Comparison of ENCODE assay signal across 8 cellular contexts in the genomic region with DNA sequence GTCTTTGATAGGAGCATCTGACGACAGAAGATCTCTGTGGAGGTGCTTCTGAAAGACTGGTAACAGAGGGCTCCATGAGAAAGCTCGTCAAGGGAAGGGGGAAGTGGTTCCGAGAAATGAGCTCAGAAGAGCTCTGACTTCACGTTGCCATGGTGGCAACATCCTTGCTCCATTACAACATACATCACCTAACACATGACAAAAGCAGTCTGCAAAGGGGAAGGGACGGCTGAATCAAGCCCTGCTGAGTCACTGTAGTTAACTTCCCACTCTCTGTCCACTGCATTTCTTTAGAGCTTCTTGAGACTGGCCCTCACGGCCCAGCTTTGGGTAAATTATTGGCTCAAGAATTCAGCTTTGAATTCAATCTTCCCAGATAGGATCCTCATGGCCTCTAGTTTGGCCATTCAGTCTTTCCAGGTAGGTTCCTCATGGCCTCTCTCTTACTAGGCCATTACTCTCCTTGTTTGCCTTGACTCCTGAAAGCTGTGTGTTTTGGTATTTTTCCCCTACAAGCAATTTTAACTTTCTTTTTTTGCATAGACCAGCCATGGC.
DNase-seq lines count a peak whose midpoint lies in the region; TF ChIP-seq lines count a peak whose summit lies in the region.

No MANE protein-coding gene starts in this region.

- intact Hi-C loops in colonic mucosa (cut with DNase I), result loop anchor here (10.0 kb wide), 1 partner anchor 155 kb away; no protein-coding TSS in a partner anchor

- TF ChIP-seq CTCF in colonic mucosa (IDR thresholded peaks at IDR 0.05), result no peak
- TF ChIP-seq CTCF in nephron progenitor cell (IDR thresholded peaks at IDR 0.05), result no peak

- H3K36me3 Mint-ChIP-seq in nephron progenitor cell (ENCODE audit: low read depth), result no peaks in the 10 kb centered on the region

- in situ Hi-C loops in Caki2 (cut with HindIII; ENCODE audit: low pct_unique_long_range_greater_than_20kb, low sequenced_read_pairs), result no loop called here
- in situ Hi-C loops in ACHN (cut with HindIII; ENCODE audit: low pct_ligation_motif_present, low pct_unique_long_range_greater_than_20kb, low sequenced_read_pairs), result no loop called here

- no peak overlapping the region for H3K4me3 ChIP-seq in colonic mucosa

- H3K9me3 ChIP-seq in colonic mucosa, result no peaks in the 10 kb centered on the region

- H3K9ac ChIP-seq in colonic mucosa (ENCODE audit: low read depth in 2 of 2, low read length in 2 of 2), result no peak overlapping the region

- H3K27ac Mint-ChIP-seq in nephron progenitor cell, result peak overlapping the region; percentile 29

- H3K4me3 Mint-ChIP-seq in nephron progenitor cell, result no peak overlapping the region

- H3K9me3 Mint-ChIP-seq in nephron progenitor cell, result peaks cover 3% of the 10 kb centered on the region

- no peaks in the 10 kb centered on the region for H3K27me3 ChIP-seq in colonic mucosa

- peaks cover 3% of the 10 kb centered on the region for H3K4me1 ChIP-seq in colonic mucosa

- peaks cover 13% of the 10 kb centered on the region for H3K27me3 Mint-ChIP-seq in nephron progenitor cell (ENCODE audit: low read depth, poor library complexity)

- H3K4me1 Mint-ChIP-seq in nephron progenitor cell, result peaks cover 30% of the 10 kb centered on the region

- DNase-seq in Caki2 (ENCODE audit: low read depth), result peak; percentile 50
- peak; percentile 99 for DNase-seq in MV-4-11 (lab: John Stamatoyannopoulos, UW)
- no peak for DNase-seq in colonic mucosa
- no peak for DNase-seq in nephron progenitor cell
- no peak for DNase-seq in mesenteric fat pad (ENCODE audit: low spot score)
- no peak for DNase-seq in ACHN
- DNase-seq in occipital lobe (lab: John Stamatoyannopoulos, UW), result no peak
- no peak for DNase-seq in 8988T

- H3K27ac ChIP-seq in colonic mucosa, result peak overlapping the region; percentile 8

- H3K36me3 ChIP-seq in colonic mucosa, result no peaks in the 10 kb centered on the region

Comparison
In these comparisons a context has a peak if more than half of its experiments do, and no peak if none do; other contexts are left out.
1. DNase-seq: peak in Caki2 (single experiment) and MV-4-11 (single experiment); none in colonic mucosa (single experiment), nephron progenitor cell (single experiment), mesenteric fat pad (single experiment), ACHN (single experiment), occipital lobe (single experiment) and 8988T (single experiment).